In the genomic region with DNA sequence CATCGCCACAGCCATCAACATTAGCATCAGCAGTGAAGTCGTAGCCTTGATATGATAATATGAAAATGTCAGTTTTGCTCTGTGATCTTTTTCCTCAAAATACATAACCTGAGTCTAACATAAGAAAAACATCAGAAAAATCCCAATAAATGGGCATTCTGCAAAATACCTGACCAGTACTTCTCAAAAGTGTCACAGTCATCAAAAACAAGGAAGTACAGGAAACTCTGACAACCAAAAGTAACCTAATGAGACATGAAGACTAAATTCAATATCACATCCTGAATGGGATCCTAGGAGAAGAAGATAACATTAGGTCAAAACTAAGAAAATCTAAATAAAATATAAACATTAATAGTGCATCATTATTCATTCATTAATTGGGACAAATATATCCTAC, we compare ENCODE assay signal across 23 cellular contexts.
"Had no signal": no experiment of that assay in that cellular context is flagged by ENCODE, and none has a peak within 500 bp of the region (broad histone marks: within the 10 kb centered on the region; RNA-seq: fewer than 3 reads in every experiment).

No MANE protein-coding gene starts in this region.

- H3K27me3 ChIP-seq: dorsolateral prefrontal cortex, esophagus muscularis mucosa, foreskin keratinocyte, gastrocnemius medialis, heart right ventricle, left lung had no signal

- FAIRE-seq: endothelial cell of umbilical vein, islet of Langerhans, keratinocyte had no signal

- H3K27ac ChIP-seq: coronary artery, dorsolateral prefrontal cortex, esophagus muscularis mucosa, foreskin keratinocyte, gastrocnemius medialis, heart right ventricle, left lung, lower lobe of right lung had no signal

- H3K27ac Mint-ChIP-seq: mesothelial cell of epicardium, naive B cell had no signal

- H3K27me3 Mint-ChIP-seq: naive B cell had no signal

- H3K4me3 ChIP-seq: coronary artery, dorsolateral prefrontal cortex, esophagus muscularis mucosa, gastrocnemius medialis, heart right ventricle, left lung, lower lobe of right lung, mucosa of descending colon had no signal

- DNase-seq: dermis blood vessel endothelial cell; dorsolateral prefrontal cortex; effector CD4-positive, alpha-beta T cell; effector memory CD4-positive, alpha-beta T cell; foreskin keratinocyte; gastrocnemius medialis; glutamatergic neuron; head of caudate nucleus; heart right ventricle; hippocampal formation; left cardiac atrium; left lung; left ventricle myocardium superior; lower lobe of right lung; mesenchymal stem cell; mucosa of descending colon; naive B cell had no signal

- H3K4me1 ChIP-seq: esophagus muscularis mucosa, foreskin keratinocyte, gastrocnemius medialis, heart right ventricle, left lung, lower lobe of right lung had no signal

- H3K4me3 Mint-ChIP-seq: mesothelial cell of epicardium, naive B cell had no signal

- H3K36me3 Mint-ChIP-seq: mesothelial cell of epicardium, naive B cell had no signal

- ATAC-seq: foreskin keratinocyte, gastrocnemius medialis, heart right ventricle, left cardiac atrium, left lung, left ventricle myocardium superior, lower lobe of right lung, mucosa of descending colon had no signal

- H3K36me3 ChIP-seq: esophagus muscularis mucosa, gastrocnemius medialis, heart right ventricle, left lung, lower lobe of right lung had no signal

- H3K4me1 Mint-ChIP-seq: mesothelial cell of epicardium, naive B cell had no signal

- H3K9me3 ChIP-seq: esophagus muscularis mucosa, gastrocnemius medialis, left lung, lower lobe of right lung, mucosa of descending colon had no signal

- H3K9me3 Mint-ChIP-seq: mesothelial cell of epicardium had no signal
